1 cellular context compared by ENCODE assay signal in the genomic region with DNA sequence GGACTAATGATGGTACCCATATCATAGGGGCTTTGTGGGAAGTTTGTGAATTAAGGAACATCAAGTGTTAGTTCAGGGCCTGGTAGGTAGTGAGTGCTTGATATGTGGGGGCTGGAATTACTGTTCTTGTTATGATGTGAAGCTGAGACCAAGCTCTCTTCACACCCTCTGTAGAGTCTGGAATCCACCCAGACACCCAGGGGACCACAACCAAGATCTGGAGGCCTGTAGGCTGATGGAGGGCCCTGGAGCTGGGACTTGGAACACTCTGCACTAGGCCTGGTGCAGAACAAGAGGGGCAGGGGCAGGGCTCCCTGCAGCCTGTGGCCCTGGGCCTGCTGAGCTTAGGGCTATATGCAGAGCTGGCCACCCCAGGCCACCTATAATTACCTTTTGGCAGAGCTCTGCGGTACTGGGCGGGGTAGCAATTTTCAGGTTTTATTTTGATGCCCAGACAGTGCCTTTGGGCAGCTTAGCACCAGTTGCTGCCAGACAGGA.
A peak's percentile ranks its signal among the peaks of the same experiment; 100 is the strongest.
TF ChIP-seq lines count a peak whose summit lies in the region.

No MANE protein-coding gene starts in this region.

TF ChIP-seq in GM12878, 131 proteins besides CTCF, POLR2A, EP300 and RAD21:
- TF ChIP-seq IKZF2 (IDR thresholded peaks at IDR 0.05) (peak; percentile 24 to 37; a peak in 2 of 4 replicates), MEF2B (IDR thresholded peaks at IDR 0.05; ENCODE audit: partially characterized antibody, poor library complexity, severe bottlenecking) (peak; percentile 71), TCF7 (IDR thresholded peaks at IDR 0.05; ENCODE audit: borderline replicate concordance) (no peak), ATF7 (IDR thresholded peaks at IDR 0.05; ENCODE audit: low read depth) (no peak), NBN (IDR thresholded peaks at IDR 0.05) (0 out of 2 replicates have a peak, but pooled peaks have one; percentile 37), NR2F1 (conservative IDR thresholded peaks at IDR 0.05) (no peak), LARP7 (IDR thresholded peaks at IDR 0.05) (no peak), IKZF1 (conservative IDR thresholded peaks at IDR 0.05) (peak; percentile 46; the same call in 1 of the 2 replicates), MYB (IDR thresholded peaks at IDR 0.05; ENCODE audit: borderline replicate concordance, low read depth, low read length) (no peak)
- TF ChIP-seq, protein P1, sequence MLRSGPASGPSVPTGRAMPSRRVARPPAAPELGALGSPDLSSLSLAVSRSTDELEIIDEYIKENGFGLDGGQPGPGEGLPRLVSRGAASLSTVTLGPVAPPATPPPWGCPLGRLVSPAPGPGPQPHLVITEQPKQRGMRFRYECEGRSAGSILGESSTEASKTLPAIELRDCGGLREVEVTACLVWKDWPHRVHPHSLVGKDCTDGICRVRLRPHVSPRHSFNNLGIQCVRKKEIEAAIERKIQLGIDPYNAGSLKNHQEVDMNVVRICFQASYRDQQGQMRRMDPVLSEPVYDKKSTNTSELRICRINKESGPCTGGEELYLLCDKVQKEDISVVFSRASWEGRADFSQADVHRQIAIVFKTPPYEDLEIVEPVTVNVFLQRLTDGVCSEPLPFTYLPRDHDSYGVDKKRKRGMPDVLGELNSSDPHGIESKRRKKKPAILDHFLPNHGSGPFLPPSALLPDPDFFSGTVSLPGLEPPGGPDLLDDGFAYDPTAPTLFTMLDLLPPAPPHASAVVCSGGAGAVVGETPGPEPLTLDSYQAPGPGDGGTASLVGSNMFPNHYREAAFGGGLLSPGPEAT (IDR thresholded peaks at IDR 0.05; ENCODE audit: low read depth) = peak; percentile 32; the same call in 1 of the 2 replicates
